In genomic region chr19:16076154-16076957, GRCh38 we compare ENCODE assay signal across 1 cellular context.
A peak's percentile ranks its signal among the peaks of the same experiment; 100 is the strongest.
TF ChIP-seq lines count a peak whose summit lies in the region.

TPM4 (plus strand) TSS chr19:16076495; CDS start chr19:16076566, 71 bp downstream.

TF ChIP-seq in WTC11, 78 proteins besides CTCF, POLR2A, EP300 and RAD21 (continued from another document and continues in another):
- peak; percentile 66; the same call in 1 of the 2 replicates for TF ChIP-seq FOXP4 (CRISPR knock-in tag; IDR thresholded peaks at IDR 0.05)
- no peak for TF ChIP-seq ATF6 (CRISPR knock-in tag; IDR thresholded peaks at IDR 0.05)
- no peak; the same call in 1 of the 2 replicates for TF ChIP-seq ZBTB21 (CRISPR knock-in tag; IDR thresholded peaks at IDR 0.05; ENCODE audit: borderline replicate concordance)
- no peak for TF ChIP-seq GRHL2 (CRISPR knock-in tag; IDR thresholded peaks at IDR 0.05; ENCODE audit: insufficient replicate concordance, severe bottlenecking)
- no peak for TF ChIP-seq RORB (CRISPR knock-in tag; IDR thresholded peaks at IDR 0.05)
- no peak for TF ChIP-seq PRDM15 (CRISPR knock-in tag; IDR thresholded peaks at IDR 0.05)
- TF ChIP-seq PREB (CRISPR knock-in tag; IDR thresholded peaks at IDR 0.05; ENCODE audit: borderline replicate concordance) = no peak
- no peak for TF ChIP-seq GABPB1 (CRISPR knock-in tag; IDR thresholded peaks at IDR 0.05)
- TF ChIP-seq ZNF416 (CRISPR knock-in tag; IDR thresholded peaks at IDR 0.05) = peak; percentile 89; the same call in 1 of the 2 replicates
- peak; percentile 35; the same call in 1 of the 2 replicates for TF ChIP-seq ZNF232 (CRISPR knock-in tag; IDR thresholded peaks at IDR 0.05)
- TF ChIP-seq SMAD3 (CRISPR knock-in tag; IDR thresholded peaks at IDR 0.05; ENCODE audit: borderline replicate concordance) = 0 out of 2 replicates have a peak, but pooled peaks have one; percentile 3
- no peak for TF ChIP-seq IRF1 (CRISPR knock-in tag; IDR thresholded peaks at IDR 0.05)
- no peak for TF ChIP-seq ZNF121 (CRISPR knock-in tag; IDR thresholded peaks at IDR 0.05)
- 0 out of 2 replicates have a peak, but pooled peaks have one; percentile 64 for TF ChIP-seq ERG (CRISPR knock-in tag; IDR thresholded peaks at IDR 0.05)
- TF ChIP-seq NR3C1 (CRISPR knock-in tag; conservative IDR thresholded peaks at IDR 0.05; ENCODE audit: low read depth) = no peak
- no peak for TF ChIP-seq FOXJ3 (CRISPR knock-in tag; IDR thresholded peaks at IDR 0.05; ENCODE audit: borderline replicate concordance)
- TF ChIP-seq ZMAT4 (CRISPR knock-in tag; IDR thresholded peaks at IDR 0.05) = no peak
- 0 out of 2 replicates have a peak, but pooled peaks have one; percentile 20 for TF ChIP-seq ARID4B (CRISPR knock-in tag; IDR thresholded peaks at IDR 0.05; ENCODE audit: borderline replicate concordance)
- TF ChIP-seq TEAD1 (CRISPR knock-in tag; IDR thresholded peaks at IDR 0.05) = no peak
- TF ChIP-seq ZSCAN18 (CRISPR knock-in tag; IDR thresholded peaks at IDR 0.05) = no peak
- peak; percentile 37 for TF ChIP-seq E2F5 (CRISPR knock-in tag; IDR thresholded peaks at IDR 0.05)
- TF ChIP-seq MXD4 (CRISPR knock-in tag; IDR thresholded peaks at IDR 0.05; ENCODE audit: borderline replicate concordance) = no peak
- no peak for TF ChIP-seq NFYB (CRISPR knock-in tag; conservative IDR thresholded peaks at IDR 0.05; ENCODE audit: low read depth)
- TF ChIP-seq E2F4 (CRISPR knock-in tag; IDR thresholded peaks at IDR 0.05; ENCODE audit: borderline replicate concordance, low read depth) = peak; percentile 46; the same call in 1 of the 2 replicates
- TF ChIP-seq CREM (CRISPR knock-in tag; IDR thresholded peaks at IDR 0.05) = peak; percentile 89; the same call in 1 of the 2 replicates
- TF ChIP-seq NR2C2 (CRISPR knock-in tag; IDR thresholded peaks at IDR 0.05) = no peak
- TF ChIP-seq ZNF512 (CRISPR knock-in tag; IDR thresholded peaks at IDR 0.05; ENCODE audit: borderline replicate concordance) = no peak
- no peak; the same call in 1 of the 2 replicates for TF ChIP-seq ZBTB43 (CRISPR knock-in tag; IDR thresholded peaks at IDR 0.05)
- no peak; the same call in 1 of the 2 replicates for TF ChIP-seq ATF1 (CRISPR knock-in tag; IDR thresholded peaks at IDR 0.05)
- no peak for TF ChIP-seq SOX15 (CRISPR knock-in tag; IDR thresholded peaks at IDR 0.05)
